32 cellular contexts compared by ENCODE assay signal in the genomic region with DNA sequence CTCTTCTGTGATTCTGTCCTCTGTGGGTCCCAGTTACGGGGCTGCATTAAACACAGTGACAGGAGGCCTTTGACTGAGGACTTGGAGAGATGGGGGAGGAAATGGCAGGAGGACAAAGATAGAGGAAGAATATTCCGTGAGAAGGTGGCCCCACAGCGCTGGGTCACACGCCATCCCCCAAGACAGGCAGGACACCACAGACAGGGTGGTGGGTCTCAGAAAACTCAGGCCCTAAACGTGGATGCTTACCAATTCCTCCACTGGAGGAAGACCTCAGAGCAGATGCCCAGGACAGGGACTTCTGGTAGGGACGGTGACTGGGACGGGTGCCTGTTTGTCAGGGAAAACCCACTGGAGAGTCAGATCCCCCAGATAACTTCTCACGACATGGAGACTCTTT. TPM values are rescaled to one million over a fixed set of nuclear protein-coding genes. Genes with fewer than 3 reads are reported as not detected.
"Had no signal": no experiment of that assay in that cellular context is flagged by ENCODE, and none has a peak within 500 bp of the region (broad histone marks: within the 10 kb centered on the region; RNA-seq: fewer than 3 reads in every experiment).

No MANE protein-coding gene starts in this region.

- H3K36me3 ChIP-seq: adrenal gland, breast epithelium had no signal

- H3K4me1 ChIP-seq: adrenal gland, breast epithelium had no signal

- DNase-seq: activated CD4-positive, alpha-beta memory T cell treated with anti-CD3 and anti-CD28 coated beads for 36 hours; activated CD4-positive, alpha-beta T cell treated with anti-CD3 and anti-CD28 coated beads, Interleukin-2, amount 10 ng/mL, durations not matched to agents 7 days and 5 days; activated CD4-positive, CD25-positive, alpha-beta regulatory T cell; activated CD8-positive, alpha-beta memory T cell treated with anti-CD3 and anti-CD28 coated beads for 24 hours; activated gamma-delta T cell; activated naive CD4-positive, alpha-beta T cell treated with anti-CD3 and anti-CD28 coated beads for 36 hours; activated naive CD8-positive, alpha-beta T cell treated with anti-CD3 and anti-CD28 coated beads, Interleukin-2, amount 10 ng/mL, durations not matched to agents 7 days and 5 days; activated T-cell treated with anti-CD3 and anti-CD28 coated beads, Interleukin-2, amount 50 U/mL, for 4 hours; adrenal gland; anterior cingulate cortex; central memory CD4-positive, alpha-beta T cell; NCI-H1092; NCI-H1417 treated with DMSO at 0.1 percent for 48 hours; NCI-H1694; NCI-H2029; NCI-H2107; NCI-H2171 treated with DMSO at 0.1 percent for 48 hours; NCI-H226; NCI-H510A; NCI-H526 treated with DMSO at 0.1 percent for 48 hours; NCI-H82; PC-3; SHP77 treated with DMSO at 0.1 percent for 48 hours; T-helper 2 cell; T1000 had no signal

- H3K4me3 Mint-ChIP-seq: activated CD4-positive, alpha-beta memory T cell treated with anti-CD3 and anti-CD28 coated beads for 36 hours; activated CD4-positive, alpha-beta T cell treated with anti-CD3 and anti-CD28 coated beads, Interleukin-2, amount 10 ng/mL, durations not matched to agents 7 days and 5 days; activated naive CD4-positive, alpha-beta T cell treated with anti-CD3 and anti-CD28 coated beads for 36 hours; activated naive CD8-positive, alpha-beta T cell treated with anti-CD3 and anti-CD28 coated beads, Interleukin-2, amount 10 ng/mL, durations not matched to agents 7 days and 5 days; activated T-cell treated with anti-CD3 and anti-CD28 coated beads, Interleukin-2, amount 50 U/mL, for 4 hours had no signal

- H3K27ac ChIP-seq: adrenal gland, breast epithelium, KMS-11 had no signal

- H3K9me3 ChIP-seq: adrenal gland, breast epithelium had no signal

- ATAC-seq: activated T-cell treated with anti-CD3 and anti-CD28 coated beads, Interleukin-2, amount 50 U/mL, for 4 hours; PC-3 had no signal

- H3K4me3 ChIP-seq: adrenal gland, breast epithelium had no signal

- H3K27ac Mint-ChIP-seq: activated CD4-positive, alpha-beta memory T cell treated with anti-CD3 and anti-CD28 coated beads for 36 hours; activated CD4-positive, alpha-beta T cell treated with anti-CD3 and anti-CD28 coated beads, Interleukin-2, amount 10 ng/mL, durations not matched to agents 7 days and 5 days; activated naive CD4-positive, alpha-beta T cell treated with anti-CD3 and anti-CD28 coated beads for 36 hours; activated naive CD8-positive, alpha-beta T cell treated with anti-CD3 and anti-CD28 coated beads, Interleukin-2, amount 10 ng/mL, durations not matched to agents 7 days and 5 days had no signal

- FAIRE-seq: RCC 7860, TTC549 had no signal

- H3K9me3 Mint-ChIP-seq: activated CD4-positive, alpha-beta memory T cell treated with anti-CD3 and anti-CD28 coated beads for 36 hours; activated CD4-positive, alpha-beta T cell treated with anti-CD3 and anti-CD28 coated beads, Interleukin-2, amount 10 ng/mL, durations not matched to agents 7 days and 5 days; activated naive CD4-positive, alpha-beta T cell treated with anti-CD3 and anti-CD28 coated beads for 36 hours; activated naive CD8-positive, alpha-beta T cell treated with anti-CD3 and anti-CD28 coated beads, Interleukin-2, amount 10 ng/mL, durations not matched to agents 7 days and 5 days; activated T-cell treated with anti-CD3 and anti-CD28 coated beads, Interleukin-2, amount 50 U/mL, for 4 hours had no signal

- H3K36me3 Mint-ChIP-seq: activated CD4-positive, alpha-beta memory T cell treated with anti-CD3 and anti-CD28 coated beads for 36 hours; activated naive CD8-positive, alpha-beta T cell treated with anti-CD3 and anti-CD28 coated beads, Interleukin-2, amount 10 ng/mL, durations not matched to agents 7 days and 5 days had no signal

- H3K4me2 ChIP-seq: KMS-11 had no signal

RNA-seq across cellular contexts. Expression of gene IGLL5, which starts 34.0 kb away (rescaled TPM):
- total RNA-seq: activated CD4-positive, alpha-beta memory T cell treated with anti-CD3 and anti-CD28 coated beads for 36 hours; activated CD4-positive, alpha-beta T cell treated with anti-CD3 and anti-CD28 coated beads, Interleukin-2, amount 10 ng/mL, durations not matched to agents 7 days and 5 days; activated naive CD4-positive, alpha-beta T cell treated with anti-CD3 and anti-CD28 coated beads for 36 hours; activated naive CD8-positive, alpha-beta T cell treated with anti-CD3 and anti-CD28 coated beads, Interleukin-2, amount 10 ng/mL, durations not matched to agents 7 days and 5 days; chondrocyte; MCF 10A; PC-3; SK-MEL-5 had no signal
